In genomic region chr1:18279713-18280074, GRCh38 we compare ENCODE assay signal across 16 cellular contexts.
DNase-seq lines count a peak whose midpoint lies in the region; ATAC-seq and TF ChIP-seq lines count a peak whose summit lies in the region.
"Had no signal": no experiment of that assay in that cellular context is flagged by ENCODE, and none has a peak within 500 bp of the region (broad histone marks: within the 10 kb centered on the region; RNA-seq: fewer than 3 reads in every experiment).

No MANE protein-coding gene starts in this region.

- H3K4me3 ChIP-seq in suprapubic skin = no peak overlapping the region
- H3K4me3 ChIP-seq: BLaER1 had no signal

- no peak for TF ChIP-seq CTCF in WTC11 (IDR thresholded peaks at IDR 0.05)
- no peak for TF ChIP-seq CTCF in suprapubic skin (IDR thresholded peaks at IDR 0.05)

- peaks cover 76% of the 10 kb centered on the region for H3K4me1 Mint-ChIP-seq in WTC11

- no peaks in the 10 kb centered on the region for H3K9me3 Mint-ChIP-seq in WTC11
- H3K9me3 Mint-ChIP-seq: CD8-positive, alpha-beta T cell; H9 had no signal

- no peaks in the 10 kb centered on the region for H3K9me3 ChIP-seq in suprapubic skin
- H3K9me3 ChIP-seq: BLaER1 had no signal

- TF ChIP-seq POLR2A in suprapubic skin (IDR thresholded peaks at IDR 0.05) = no peak

- H3K36me3 ChIP-seq in suprapubic skin = no peaks in the 10 kb centered on the region
- H3K36me3 ChIP-seq: BLaER1 had no signal

- CTCF ChIA-PET in WTC11 (lab: Charles Lee) = interaction anchor here (0.6 to 3.0 kb wide), 4 partner anchors 9 to 1017 kb away, joined by 3 to 13 read pairs (median 6); no protein-coding TSS in a partner anchor

- no peaks in the 10 kb centered on the region for H3K27me3 Mint-ChIP-seq in WTC11 (ENCODE audit: low read depth)

- H3K36me3 Mint-ChIP-seq in WTC11 = no peaks in the 10 kb centered on the region
- H3K36me3 Mint-ChIP-seq: CD8-positive, alpha-beta T cell had no signal

- TF ChIP-seq EP300 in suprapubic skin (IDR thresholded peaks at IDR 0.05) = no peak

- ATAC-seq in WTC11 = no peak
- ATAC-seq: CD8-positive, alpha-beta T cell had no signal

- H3K4me3 Mint-ChIP-seq in WTC11 = no peak overlapping the region
- H3K4me3 Mint-ChIP-seq: CD8-positive, alpha-beta T cell; H9 had no signal

- POLR2A ChIA-PET in WTC11 (lab: Charles Lee) = no interaction called here

- H3K27me3 ChIP-seq in suprapubic skin = peaks cover 54% of the 10 kb centered on the region
- H3K27me3 ChIP-seq: BLaER1 had no signal

- no peak overlapping the region for H3K27ac ChIP-seq in suprapubic skin
- H3K27ac ChIP-seq: BLaER1 had no signal

- DNase-seq in NCI-H2171 (lab: John Stamatoyannopoulos, UW) (peak; percentile 81), NCI-H2171 treated with DMSO at 0.1 percent for 48 hours (lab: John Stamatoyannopoulos, UW) (no peak), NCI-H446 treated with DMSO at 0.1 percent for 48 hours (lab: John Stamatoyannopoulos, UW) (peak; percentile 78), RPMI8226 (peak; percentile 72), ureter (ENCODE audit: low spot score) (peak; percentile 67), WTC11 (ENCODE audit: low spot score) (no peak), suprapubic skin (ENCODE audit: low spot score in 2 of 2) (no peak)
- no peak for DNase-seq in NK-92 treated with Interleukin-12 subunit alpha and Interleukin-12 subunit beta, amount 100 ng/mL, for 24 hours (lab: John Stamatoyannopoulos, UW)
- DNase-seq: CD8-positive, alpha-beta T cell; NCI-H1417 treated with DMSO at 0.1 percent for 48 hours; NCI-H2029 treated with DMSO at 0.1 percent for 48 hours; OCI-M1; SIG-M5; T-helper 2 cell had no signal

- H3K27ac Mint-ChIP-seq in WTC11 = no peak overlapping the region
- H3K27ac Mint-ChIP-seq: CD8-positive, alpha-beta T cell; H9 had no signal

- WGBS in suprapubic skin = no CpG with 5 or more reads among the region's 11 CpGs

- no peaks in the 10 kb centered on the region for H3K4me1 ChIP-seq in suprapubic skin

TF ChIP-seq in WTC11, 78 proteins besides CTCF, POLR2A, EP300 and RAD21 (continues in another document):
- TF ChIP-seq MLX (CRISPR knock-in tag; IDR thresholded peaks at IDR 0.05) (no peak), PRDM15 (CRISPR knock-in tag; IDR thresholded peaks at IDR 0.05) (no peak), NFE2L1 (CRISPR knock-in tag; IDR thresholded peaks at IDR 0.05) (no peak), CBFB (CRISPR knock-in tag; IDR thresholded peaks at IDR 0.05; ENCODE audit: low read depth) (no peak), ZNF512 (CRISPR knock-in tag; IDR thresholded peaks at IDR 0.05; ENCODE audit: borderline replicate concordance) (no peak), STAT6 (CRISPR knock-in tag; conservative IDR thresholded peaks at IDR 0.05; ENCODE audit: low read depth) (no peak), AR (CRISPR knock-in tag; IDR thresholded peaks at IDR 0.05) (no peak), KAT7 (CRISPR knock-in tag; IDR thresholded peaks at IDR 0.05; ENCODE audit: borderline replicate concordance) (no peak), FOXK1 (CRISPR knock-in tag; IDR thresholded peaks at IDR 0.05) (no peak), ATF1 (CRISPR knock-in tag; IDR thresholded peaks at IDR 0.05) (no peak), GTF2I (CRISPR knock-in tag; conservative IDR thresholded peaks at IDR 0.05) (no peak), FOXJ3 (CRISPR knock-in tag; IDR thresholded peaks at IDR 0.05; ENCODE audit: borderline replicate concordance) (no peak)

Comparison
In these comparisons a context has a peak if more than half of its experiments do, and no peak if none do; other contexts are left out.
1. DNase-seq: peak in NCI-H2171 (single experiment), NCI-H446 treated with DMSO at 0.1 percent for 48 hours (single experiment), RPMI8226 (single experiment) and ureter (single experiment); none in NCI-H2171 treated with DMSO at 0.1 percent for 48 hours (single experiment), WTC11 (single experiment), NK-92 treated with Interleukin-12 subunit alpha and Interleukin-12 subunit beta, amount 100 ng/mL, for 24 hours (single experiment) and suprapubic skin (0 of 2).